Comparison of ENCODE assay signal across 2 cellular contexts in genomic region chr6:17385660-17386059, GRCh38.
A peak's percentile ranks its signal among the peaks of the same experiment; 100 is the strongest.
TF ChIP-seq lines count a peak whose summit lies in the region.

No MANE protein-coding gene starts in this region.

TF ChIP-seq in HepG2, 621 proteins besides CTCF, POLR2A, EP300 and RAD21:
- TF ChIP-seq ZBTB26 (CRISPR knock-in tag; IDR thresholded peaks at IDR 0.05; ENCODE audit: borderline replicate concordance) (no peak), ZNF878 (CRISPR knock-in tag; IDR thresholded peaks at IDR 0.05) (0 out of 2 replicates have a peak, but pooled peaks have one; percentile 40)

TF ChIP-seq in K562, 482 proteins besides CTCF, POLR2A, EP300 and RAD21:
- TF ChIP-seq HCFC1 (IDR thresholded peaks at IDR 0.05; ENCODE audit: low read depth, low read length) (no peak), DACH1 (IDR thresholded peaks at IDR 0.05; ENCODE audit: partially characterized antibody) (no peak), TFE3 (CRISPR knock-in tag; IDR thresholded peaks at IDR 0.05) (peak; percentile 72)
